1 cellular context compared by ENCODE assay signal in genomic region chr2:17506736-17507616, GRCh38.
TF ChIP-seq lines count a peak whose summit lies in the region.

No MANE protein-coding gene starts in this region.

TF ChIP-seq in GM23338, 12 proteins besides CTCF, POLR2A, EP300 and RAD21 (continued from another document):
- TF ChIP-seq ZNF462 (CRISPR knock-in tag; IDR thresholded peaks at IDR 0.05): no peak
- no peak for TF ChIP-seq EZH2 (IDR thresholded peaks at IDR 0.05; ENCODE audit: low read depth, unreplicated experiment)
- TF ChIP-seq ZNF114 (CRISPR knock-in tag; IDR thresholded peaks at IDR 0.05): no peak
